ENCODE assay signal across 23 cellular contexts in genomic region chr12:46233985-46234384, GRCh38. TPM values are rescaled to one million over a fixed set of nuclear protein-coding genes. Genes with fewer than 3 reads are reported as not detected.
DNase-seq lines count a peak whose midpoint lies in the region; ATAC-seq and TF ChIP-seq lines count a peak whose summit lies in the region.
"Had no signal": no experiment of that assay in that cellular context is flagged by ENCODE, and none has a peak within 500 bp of the region (broad histone marks: within the 10 kb centered on the region; RNA-seq: fewer than 3 reads in every experiment).

No MANE protein-coding gene starts in this region.

- H3K27me3 Mint-ChIP-seq in activated T-cell treated with anti-CD3 and anti-CD28 coated beads, Interleukin-2, amount 50 U/mL, for 24 hours, result no peaks in the 10 kb centered on the region
- no peaks in the 10 kb centered on the region for H3K27me3 Mint-ChIP-seq in CD8-positive, alpha-beta T cell (ENCODE audit: low read depth)
- H3K27me3 Mint-ChIP-seq in WTC11 (ENCODE audit: low read depth) (no peaks in the 10 kb centered on the region), naive B cell (no peaks in the 10 kb centered on the region)
- H3K27me3 Mint-ChIP-seq: activated naive CD8-positive, alpha-beta T cell treated with anti-CD3 and anti-CD28 coated beads, Interleukin-2, amount 10 ng/mL, durations not matched to agents 7 days and 5 days; brain had no signal

- peaks cover 94% of the 10 kb centered on the region for H3K36me3 Mint-ChIP-seq in activated T-cell treated with anti-CD3 and anti-CD28 coated beads, Interleukin-2, amount 50 U/mL, for 24 hours (ENCODE audit: low read depth)
- peaks cover 82% of the 10 kb centered on the region for H3K36me3 Mint-ChIP-seq in CD8-positive, alpha-beta T cell
- peaks cover 51% of the 10 kb centered on the region for H3K36me3 Mint-ChIP-seq in WTC11
- H3K36me3 Mint-ChIP-seq in naive B cell, result peaks cover 31 to 43% of the 10 kb centered on the region in 2 donors

- no peaks in the 10 kb centered on the region for H3K27me3 ChIP-seq in CD8-positive, alpha-beta T cell (ENCODE audit: insufficient read depth, low read length)
- H3K27me3 ChIP-seq in aorta (ENCODE audit: control insufficient read depth in 1 of 2, insufficient read depth in 2 of 2, low read length in 1 of 2), result no peaks in the 10 kb centered on the region
- H3K27me3 ChIP-seq: BE2C, neural progenitor cell, upper lobe of left lung had no signal

- H3K27ac ChIP-seq in CD8-positive, alpha-beta T cell (ENCODE audit: low read depth, low read length), result no peak overlapping the region
- no peak overlapping the region for H3K27ac ChIP-seq in aorta (ENCODE audit: low read depth in 1 of 2, low read length in 2 of 2)
- H3K27ac ChIP-seq: neural progenitor cell, prostate gland, skin epidermis, upper lobe of left lung had no signal

- no peak overlapping the region for H3K4me3 ChIP-seq in CD8-positive, alpha-beta T cell (ENCODE audit: low read depth, low read length)
- no peak overlapping the region for H3K4me3 ChIP-seq in aorta (ENCODE audit: low read length in 2 of 2)
- H3K4me3 ChIP-seq: neural progenitor cell, prostate gland, skin epidermis, upper lobe of left lung had no signal

- DNase-seq in activated T-cell treated with anti-CD3 and anti-CD28 coated beads, Interleukin-2, amount 50 U/mL, for 24 hours, result no peak
- DNase-seq in activated T-cell treated with anti-CD3 and anti-CD28 coated beads for 4 hours, result no peak
- no peak for DNase-seq in CD8-positive, alpha-beta T cell
- no peak for DNase-seq in WTC11 (ENCODE audit: low spot score)
- DNase-seq in naive B cell, result no peak
- DNase-seq in stimulated activated CD4-positive, alpha-beta T cell treated with anti-CD3 and anti-CD28 coated beads, Interleukin-4, amount 100 ng/mL, for 1 hour, result no peak
- no peak for DNase-seq in aorta
- DNase-seq in NOMO-1 treated with DMSO at 0.1 percent for 48 hours (lab: John Stamatoyannopoulos, UW; ENCODE audit: unreplicated experiment), result no peak
- DNase-seq: activated naive CD8-positive, alpha-beta T cell treated with anti-CD3 and anti-CD28 coated beads, Interleukin-2, amount 10 ng/mL, durations not matched to agents 7 days and 5 days; BE2C; cortex of kidney; GDM1; IMR-90; midbrain; MM.1S; NCI-H2171 treated with DMSO at 0.1 percent for 48 hours; SHP77; stimulated activated CD4-positive, alpha-beta T cell treated with anti-CD3 and anti-CD28 coated beads, Interleukin-2, amount 100 ng/mL, for 24 hours had no signal

- H3K27ac Mint-ChIP-seq in activated T-cell treated with anti-CD3 and anti-CD28 coated beads, Interleukin-2, amount 50 U/mL, for 24 hours, result peak overlapping the region; percentile 42
- H3K27ac Mint-ChIP-seq in CD8-positive, alpha-beta T cell, result peak overlapping the region; percentile 73
- H3K27ac Mint-ChIP-seq in WTC11 (peak overlapping the region; percentile 64), naive B cell (peak overlapping the region in 5 of 6 donors; percentile 38 to 88 (median 57))
- H3K27ac Mint-ChIP-seq: activated naive CD8-positive, alpha-beta T cell treated with anti-CD3 and anti-CD28 coated beads, Interleukin-2, amount 10 ng/mL, durations not matched to agents 7 days and 5 days; brain; neural progenitor cell had no signal

- CTCF ChIA-PET in CD8-positive, alpha-beta T cell (lab: Charles Lee), result interaction anchor here (0.6 to 0.8 kb wide), 2 partner anchors 40 to 428 kb away, joined by 3 read pairs; no protein-coding TSS in a partner anchor
- CTCF ChIA-PET in WTC11 (lab: Charles Lee), result interaction anchor here (0.8 to 1.0 kb wide), 2 partner anchors 22 to 67 kb away, joined by 5 to 6 read pairs; no protein-coding TSS in a partner anchor

- H3K4me1 Mint-ChIP-seq in activated T-cell treated with anti-CD3 and anti-CD28 coated beads, Interleukin-2, amount 50 U/mL, for 24 hours (ENCODE audit: low read depth), result peaks cover 87% of the 10 kb centered on the region
- peaks cover 86% of the 10 kb centered on the region for H3K4me1 Mint-ChIP-seq in CD8-positive, alpha-beta T cell (ENCODE audit: low read depth)
- peaks cover 10% of the 10 kb centered on the region for H3K4me1 Mint-ChIP-seq in WTC11
- peaks cover 49 to 75% (median 68%) of the 10 kb centered on the region in 3 donors for H3K4me1 Mint-ChIP-seq in naive B cell
- H3K4me1 Mint-ChIP-seq: neural progenitor cell had no signal

- no peaks in the 10 kb centered on the region for H3K9me3 ChIP-seq in CD8-positive, alpha-beta T cell (ENCODE audit: low read length)
- H3K9me3 ChIP-seq in aorta (ENCODE audit: control insufficient read depth, low read length), result no peaks in the 10 kb centered on the region
- H3K9me3 ChIP-seq: BE2C, prostate gland, upper lobe of left lung had no signal

- no peaks in the 10 kb centered on the region for H3K9me3 Mint-ChIP-seq in activated T-cell treated with anti-CD3 and anti-CD28 coated beads, Interleukin-2, amount 50 U/mL, for 24 hours
- H3K9me3 Mint-ChIP-seq in CD8-positive, alpha-beta T cell, result no peaks in the 10 kb centered on the region
- H3K9me3 Mint-ChIP-seq in WTC11 (no peaks in the 10 kb centered on the region), naive B cell (no peaks in the 10 kb centered on the region)
- H3K9me3 Mint-ChIP-seq: brain, neural progenitor cell had no signal

- POLR2A ChIA-PET in CD8-positive, alpha-beta T cell (lab: Charles Lee), result interaction anchor here (0.8 to 2.1 kb wide), 3 partner anchors 19 to 39 kb away, joined by 4 to 6 read pairs (median 4); no protein-coding TSS in a partner anchor
- POLR2A ChIA-PET in WTC11 (lab: Charles Lee), result interaction anchor here (0.7 kb wide), 1 partner anchor 48 kb away, joined by 11 read pairs; no protein-coding TSS in a partner anchor

- ATAC-seq in CD8-positive, alpha-beta T cell, result no peak
- ATAC-seq in WTC11 (no peak), naive B cell (ENCODE audit: low read depth in 2 of 2) (no peak), aorta (ENCODE audit: low FRiP score) (no peak)

- 97 to 99% methylated on average over 1 of the region's 1 CpG for WGBS in aorta, 2 donors

- H3K4me1 ChIP-seq in CD8-positive, alpha-beta T cell (ENCODE audit: insufficient read depth, low read length), result peaks cover 65% of the 10 kb centered on the region
- H3K4me1 ChIP-seq in aorta (ENCODE audit: control insufficient read depth in 1 of 2, insufficient read depth in 2 of 2, low read length in 2 of 2), result peaks cover 0 to under 1% of the 10 kb centered on the region in 2 donors
- H3K4me1 ChIP-seq: neural progenitor cell, prostate gland, upper lobe of left lung had no signal

- H3K4me3 Mint-ChIP-seq in activated T-cell treated with anti-CD3 and anti-CD28 coated beads, Interleukin-2, amount 50 U/mL, for 24 hours, result no peak overlapping the region
- H3K4me3 Mint-ChIP-seq in CD8-positive, alpha-beta T cell, result no peak overlapping the region
- H3K4me3 Mint-ChIP-seq in WTC11 (no peak overlapping the region), naive B cell (peak overlapping the region in 7 of 8 donors; percentile 4 to 66 (median 40))
- H3K4me3 Mint-ChIP-seq: activated naive CD8-positive, alpha-beta T cell treated with anti-CD3 and anti-CD28 coated beads, Interleukin-2, amount 10 ng/mL, durations not matched to agents 7 days and 5 days; brain; neural progenitor cell had no signal

- TF ChIP-seq CTCF in CD8-positive, alpha-beta T cell (IDR thresholded peaks at IDR 0.05), result no peak
- no peak for TF ChIP-seq CTCF in WTC11 (IDR thresholded peaks at IDR 0.05)

- peaks cover 29% of the 10 kb centered on the region for H3K36me3 ChIP-seq in CD8-positive, alpha-beta T cell (ENCODE audit: insufficient read depth, low read length)
- peaks cover 0 to 3% of the 10 kb centered on the region in 2 donors for H3K36me3 ChIP-seq in aorta (ENCODE audit: control insufficient read depth in 1 of 2, insufficient read depth in 2 of 2, low read length in 1 of 2)
- H3K36me3 ChIP-seq: prostate gland, upper lobe of left lung had no signal

- intact Hi-C loops in CD8-positive, alpha-beta T cell (cut with DNase I, micrococcal nuclease), result loop anchor here in 1 of 2 experiments (2.0 kb wide), 1 partner anchor 13 kb away; no protein-coding TSS in a partner anchor
- intact Hi-C loops in aorta (cut with DNase I), result no loop called here

TF ChIP-seq in WTC11, 78 proteins besides CTCF, POLR2A, EP300 and RAD21 (continues in another document):
- no peak for TF ChIP-seq TEAD4 (CRISPR knock-in tag; IDR thresholded peaks at IDR 0.05)
- no peak for TF ChIP-seq ELF4 (CRISPR knock-in tag; IDR thresholded peaks at IDR 0.05; ENCODE audit: low read depth)
- no peak for TF ChIP-seq SMAD4 (CRISPR knock-in tag; IDR thresholded peaks at IDR 0.05)
- no peak for TF ChIP-seq ATF2 (CRISPR knock-in tag; IDR thresholded peaks at IDR 0.05; ENCODE audit: borderline replicate concordance, low read depth)
- TF ChIP-seq ZNF138 (CRISPR knock-in tag; conservative IDR thresholded peaks at IDR 0.05), result no peak
- no peak for TF ChIP-seq FOXK1 (CRISPR knock-in tag; IDR thresholded peaks at IDR 0.05)
- no peak for TF ChIP-seq KAT7 (CRISPR knock-in tag; IDR thresholded peaks at IDR 0.05; ENCODE audit: borderline replicate concordance)
- TF ChIP-seq, protein P1, sequence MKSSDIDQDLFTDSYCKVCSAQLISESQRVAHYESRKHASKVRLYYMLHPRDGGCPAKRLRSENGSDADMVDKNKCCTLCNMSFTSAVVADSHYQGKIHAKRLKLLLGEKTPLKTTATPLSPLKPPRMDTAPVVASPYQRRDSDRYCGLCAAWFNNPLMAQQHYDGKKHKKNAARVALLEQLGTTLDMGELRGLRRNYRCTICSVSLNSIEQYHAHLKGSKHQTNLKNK (CRISPR knock-in tag; IDR thresholded peaks at IDR 0.05), result no peak
- no peak for TF ChIP-seq FOXJ3 (CRISPR knock-in tag; IDR thresholded peaks at IDR 0.05; ENCODE audit: borderline replicate concordance)
- no peak for TF ChIP-seq SP1 (CRISPR knock-in tag; conservative IDR thresholded peaks at IDR 0.05)
- TF ChIP-seq ETV6 (CRISPR knock-in tag; IDR thresholded peaks at IDR 0.05), result no peak
- TF ChIP-seq ZNF396 (CRISPR knock-in tag; IDR thresholded peaks at IDR 0.05; ENCODE audit: borderline replicate concordance), result no peak

RNA-seq across cellular contexts. Expression of gene SLC38A1, which starts 34.9 kb away (rescaled TPM):
- total RNA-seq in CD8-positive, alpha-beta T cell, result 100 to 1,000 TPM; 440 to 464 TPM
- total RNA-seq in WTC11 (2021), result 136 to 179 TPM (median 143 TPM) in 3 replicates
- 100 to 1,000 TPM; 282 to 432 (median 343) TPM for polyA plus RNA-seq in naive B cell (ENCODE audit: low read depth in 6 of 6)
- total RNA-seq in aorta, result 10 to 100 TPM; 30.8 to 66.2 TPM
- polyA plus RNA-seq in aorta, result 1 to 10 TPM; 4.2 to 4.5 TPM

Comparison
In these comparisons a context has a peak if more than half of its experiments do, and no peak if none do; other contexts are left out.
1. H3K4me3 Mint-ChIP-seq: peak in naive B cell (7 of 8); none in activated T-cell treated with anti-CD3 and anti-CD28 coated beads, Interleukin-2, amount 50 U/mL, for 24 hours (single experiment), CD8-positive, alpha-beta T cell (single experiment) and WTC11 (single experiment).
2. Peak in every context shown above with its lines, with median percentiles within 50 percentile points of each other: H3K27ac Mint-ChIP-seq.